8 cellular contexts compared by ENCODE assay signal in the genomic region with DNA sequence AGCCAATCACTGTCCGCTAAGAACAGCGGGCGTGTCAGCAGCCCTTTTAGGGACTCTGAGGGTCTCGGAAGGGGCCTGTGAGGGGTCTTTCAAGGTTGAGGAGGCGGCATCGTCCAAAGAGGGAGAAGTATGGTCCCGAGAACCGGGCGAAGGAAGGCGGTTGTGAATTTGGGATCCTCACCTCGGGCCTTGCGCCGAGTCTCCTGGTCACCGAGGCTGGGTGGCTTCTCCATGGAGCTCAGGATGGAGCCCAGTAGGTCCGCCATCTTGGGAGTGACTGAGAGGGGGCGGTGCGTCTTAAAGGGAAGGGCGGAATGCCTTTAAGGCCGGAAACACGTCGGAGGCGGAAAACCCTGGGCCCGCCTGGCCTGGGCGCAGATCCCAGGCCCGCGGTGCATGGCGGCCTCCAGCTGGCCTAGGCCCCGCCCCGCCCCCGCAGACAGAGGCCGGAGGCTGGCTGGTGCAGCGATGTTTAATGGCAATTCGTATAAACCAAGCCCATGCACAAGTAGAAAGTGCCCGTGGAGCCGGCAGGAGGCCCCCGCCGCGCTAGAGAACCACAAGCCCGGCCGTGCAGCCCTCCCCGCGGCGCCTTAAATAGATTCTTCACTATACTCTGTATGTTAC. TPM values are rescaled to one million over a fixed set of nuclear protein-coding genes. Genes with fewer than 3 reads are reported as not detected.
DNase-seq lines count a peak whose midpoint lies in the region; ATAC-seq and TF ChIP-seq lines count a peak whose summit lies in the region.

TSS of gene SPAG7 (minus strand) at position 279 of the 627 bp plus-strand sequence. CDS start at position 266, 13 bp downstream.

- ATAC-seq in GM21717 (IDR thresholded peaks at IDR 0.05; ENCODE audit: unreplicated experiment) = peak; percentile 43

- H3K36me3 Mint-ChIP-seq in activated T-cell treated with anti-CD3 and anti-CD28 coated beads, Interleukin-2, amount 50 U/mL, for 24 hours (ENCODE audit: low read depth) = peaks cover 17% of the 10 kb centered on the region

- H3K27me3 Mint-ChIP-seq in activated T-cell treated with anti-CD3 and anti-CD28 coated beads, Interleukin-2, amount 50 U/mL, for 24 hours = no peaks in the 10 kb centered on the region

- no peak within 1 kb of the TSS for H3K4me3 Mint-ChIP-seq in activated T-cell treated with anti-CD3 and anti-CD28 coated beads, Interleukin-2, amount 50 U/mL, for 24 hours

- peaks cover 5% of the 10 kb centered on the region for H3K9me3 Mint-ChIP-seq in activated T-cell treated with anti-CD3 and anti-CD28 coated beads, Interleukin-2, amount 50 U/mL, for 24 hours

- H3K9me3 ChIP-seq in esophagus (ENCODE audit: control insufficient read depth in 2 of 2, insufficient read depth in 1 of 2, low read depth in 1 of 2, low read length in 1 of 2) (no peaks in the 10 kb centered on the region), muscle layer of duodenum (ENCODE audit: control insufficient read depth in 1 of 2, low read length in 2 of 2) (no peaks in the 10 kb centered on the region)

- H3K4me1 ChIP-seq in esophagus (ENCODE audit: control insufficient read depth in 2 of 2, insufficient read depth in 2 of 2, low read length in 1 of 2) (peaks cover 9 to 18% of the 10 kb centered on the region in 2 donors), muscle layer of duodenum (ENCODE audit: control insufficient read depth in 1 of 2, insufficient read depth in 2 of 2, low read length in 2 of 2) (peaks cover 15 to 32% of the 10 kb centered on the region in 2 donors)

- H3K27ac ChIP-seq in esophagus (ENCODE audit: low read depth in 2 of 2, low read length in 1 of 2) (peak within 1 kb of the TSS; percentile 95 to 99), muscle layer of duodenum (ENCODE audit: low read length) (peak within 1 kb of the TSS; percentile 98)

- peaks cover 43% of the 10 kb centered on the region for H3K4me1 Mint-ChIP-seq in activated T-cell treated with anti-CD3 and anti-CD28 coated beads, Interleukin-2, amount 50 U/mL, for 24 hours (ENCODE audit: low read depth)

- peak within 1 kb of the TSS; percentile 71 for H3K4me3 ChIP-seq in Jurkat, Clone E6-1 (ENCODE audit: low read length)
- H3K4me3 ChIP-seq in esophagus (ENCODE audit: low read depth in 1 of 2, low read length in 2 of 2) = peak within 1 kb of the TSS; percentile 65 to 72
- peak within 1 kb of the TSS; percentile 72 to 90 for H3K4me3 ChIP-seq in muscle layer of duodenum (ENCODE audit: low read depth in 1 of 2, low read length in 2 of 2)

- no peak within 1 kb of the TSS for H3K27ac Mint-ChIP-seq in activated T-cell treated with anti-CD3 and anti-CD28 coated beads, Interleukin-2, amount 50 U/mL, for 24 hours

- WGBS in esophagus, 2 donors = 0% methylated on average over 43 of the region's 43 CpGs

- H3K27me3 ChIP-seq in esophagus (ENCODE audit: control insufficient read depth in 1 of 2, insufficient read depth in 2 of 2, low read length in 2 of 2) = no peaks in the 10 kb centered on the region
- no peaks in the 10 kb centered on the region for H3K27me3 ChIP-seq in muscle layer of duodenum (ENCODE audit: low read depth, low read length)

- H3K36me3 ChIP-seq in esophagus (ENCODE audit: control insufficient read depth in 2 of 2, insufficient read depth in 2 of 2, low read length in 1 of 2) (peaks cover 0 to 18% of the 10 kb centered on the region in 2 donors), muscle layer of duodenum (ENCODE audit: control insufficient read depth in 1 of 2, insufficient read depth in 2 of 2, low read length in 2 of 2) (peaks cover 20 to 22% of the 10 kb centered on the region in 2 donors)

- DNase-seq in DMS53 (lab: John Stamatoyannopoulos, UW) = peak; percentile 95
- DNase-seq in Jurkat, Clone E6-1 (ENCODE audit: low read depth, low spot score) = peak; percentile 96
- peak; percentile 98 for DNase-seq in activated T-cell treated with anti-CD3 and anti-CD28 coated beads, Interleukin-2, amount 50 U/mL, for 24 hours
- DNase-seq in stimulated activated CD8-positive, alpha-beta memory T cell treated with anti-CD3 and anti-CD28 coated beads, Interleukin-7, amount 100 ng/mL, for 24 hours (ENCODE audit: low read depth) = peak; percentile 82

TF ChIP-seq in PFSK-1, 5 proteins besides CTCF, POLR2A, EP300 and RAD21:
- TF ChIP-seq, protein P1, sequence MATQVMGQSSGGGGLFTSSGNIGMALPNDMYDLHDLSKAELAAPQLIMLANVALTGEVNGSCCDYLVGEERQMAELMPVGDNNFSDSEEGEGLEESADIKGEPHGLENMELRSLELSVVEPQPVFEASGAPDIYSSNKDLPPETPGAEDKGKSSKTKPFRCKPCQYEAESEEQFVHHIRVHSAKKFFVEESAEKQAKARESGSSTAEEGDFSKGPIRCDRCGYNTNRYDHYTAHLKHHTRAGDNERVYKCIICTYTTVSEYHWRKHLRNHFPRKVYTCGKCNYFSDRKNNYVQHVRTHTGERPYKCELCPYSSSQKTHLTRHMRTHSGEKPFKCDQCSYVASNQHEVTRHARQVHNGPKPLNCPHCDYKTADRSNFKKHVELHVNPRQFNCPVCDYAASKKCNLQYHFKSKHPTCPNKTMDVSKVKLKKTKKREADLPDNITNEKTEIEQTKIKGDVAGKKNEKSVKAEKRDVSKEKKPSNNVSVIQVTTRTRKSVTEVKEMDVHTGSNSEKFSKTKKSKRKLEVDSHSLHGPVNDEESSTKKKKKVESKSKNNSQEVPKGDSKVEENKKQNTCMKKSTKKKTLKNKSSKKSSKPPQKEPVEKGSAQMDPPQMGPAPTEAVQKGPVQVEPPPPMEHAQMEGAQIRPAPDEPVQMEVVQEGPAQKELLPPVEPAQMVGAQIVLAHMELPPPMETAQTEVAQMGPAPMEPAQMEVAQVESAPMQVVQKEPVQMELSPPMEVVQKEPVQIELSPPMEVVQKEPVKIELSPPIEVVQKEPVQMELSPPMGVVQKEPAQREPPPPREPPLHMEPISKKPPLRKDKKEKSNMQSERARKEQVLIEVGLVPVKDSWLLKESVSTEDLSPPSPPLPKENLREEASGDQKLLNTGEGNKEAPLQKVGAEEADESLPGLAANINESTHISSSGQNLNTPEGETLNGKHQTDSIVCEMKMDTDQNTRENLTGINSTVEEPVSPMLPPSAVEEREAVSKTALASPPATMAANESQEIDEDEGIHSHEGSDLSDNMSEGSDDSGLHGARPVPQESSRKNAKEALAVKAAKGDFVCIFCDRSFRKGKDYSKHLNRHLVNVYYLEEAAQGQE (IDR thresholded peaks at IDR 0.05; ENCODE audit: insufficient read depth in 1 of 2, low read depth in 2 of 2, low read length in 2 of 2) = no peak
- peak; percentile 78 for TF ChIP-seq POLR2AphosphoS5 (IDR thresholded peaks at IDR 0.05; ENCODE audit: low read depth, low read length)
- TF ChIP-seq SIN3A (IDR thresholded peaks at IDR 0.05; ENCODE audit: borderline replicate concordance, insufficient read depth, low read length) = peak; percentile 88; the same call in 1 of the 2 replicates
- TF ChIP-seq FOXP2 (optimal IDR thresholded peaks at IDR 0.05; ENCODE audit: borderline replicate concordance, extremely low read depth, extremely low read length, insufficient read depth) = peak; percentile 86
- TF ChIP-seq TAF1 (IDR thresholded peaks at IDR 0.05; ENCODE audit: borderline replicate concordance, insufficient read depth, low read length) = peak; percentile 96

RNA-seq across cellular contexts. Expression of gene SPAG7, which starts in this region (rescaled TPM):
- 104 TPM for polyA plus RNA-seq in Jurkat, Clone E6-1 (2012; ENCODE audit: insufficient read depth, insufficient read length)
- polyA plus RNA-seq in PFSK-1 (2012; ENCODE audit: insufficient read length, low read depth) = 108 TPM
- 10 to 100 TPM; 48.9 to 56.4 TPM for polyA plus RNA-seq in esophagus

Comparison
In these comparisons a context has a peak if more than half of its experiments do, and no peak if none do; other contexts are left out.
1. Peak in every context shown above with its lines: DNase-seq, ATAC-seq, H3K4me3 ChIP-seq and H3K27ac ChIP-seq.